ENCODE assay signal across 1 cellular context in genomic region chr19:46748325-46749109, GRCh38.
TF ChIP-seq lines count a peak whose summit lies in the region.

No MANE protein-coding gene starts in this region.

TF ChIP-seq in HepG2, 621 proteins besides CTCF, POLR2A, EP300 and RAD21:
- TF ChIP-seq KDM4B (CRISPR knock-in tag; IDR thresholded peaks at IDR 0.05), result no peak
- no peak for TF ChIP-seq UBTF (CRISPR knock-in tag; IDR thresholded peaks at IDR 0.05)
- TF ChIP-seq CC2D1A (CRISPR knock-in tag; IDR thresholded peaks at IDR 0.05), result no peak
- peak; percentile 60 for TF ChIP-seq XRCC5 (optimal IDR thresholded peaks at IDR 0.05; ENCODE audit: low read length)
- TF ChIP-seq ZNF614 (CRISPR knock-in tag; IDR thresholded peaks at IDR 0.05; ENCODE audit: borderline replicate concordance), result peak; percentile 34; the same call in 1 of the 2 replicates
- no peak for TF ChIP-seq ZMYM4 (CRISPR knock-in tag; IDR thresholded peaks at IDR 0.05)
- TF ChIP-seq ZNF629 (CRISPR knock-in tag; conservative IDR thresholded peaks at IDR 0.05), result peak; percentile 62
- TF ChIP-seq DMTF1 (CRISPR knock-in tag; IDR thresholded peaks at IDR 0.05), result no peak
- TF ChIP-seq ZNF362 (CRISPR knock-in tag; IDR thresholded peaks at IDR 0.05; ENCODE audit: borderline replicate concordance), result peak; percentile 44; the same call in 1 of the 2 replicates
- no peak for TF ChIP-seq FOXP1 (IDR thresholded peaks at IDR 0.05)
- peak; percentile 18; the same call in 1 of the 2 replicates for TF ChIP-seq FOXP1 (CRISPR knock-in tag; IDR thresholded peaks at IDR 0.05)
- TF ChIP-seq ZNF232 (CRISPR knock-in tag; IDR thresholded peaks at IDR 0.05; ENCODE audit: borderline replicate concordance), result no peak
- TF ChIP-seq TRIM22 (IDR thresholded peaks at IDR 0.05), result no peak
- TF ChIP-seq NCOA2 (CRISPR knock-in tag; IDR thresholded peaks at IDR 0.05), result no peak
- 0 out of 2 replicates have a peak, but pooled peaks have one; percentile 40 for TF ChIP-seq ZBTB7B (CRISPR knock-in tag; IDR thresholded peaks at IDR 0.05)
- no peak for TF ChIP-seq MYNN (CRISPR knock-in tag; IDR thresholded peaks at IDR 0.05; ENCODE audit: low read depth)
- peak; percentile 33; the same call in 1 of the 2 replicates for TF ChIP-seq SMC3 (IDR thresholded peaks at IDR 0.05; ENCODE audit: low read length)
- peak; percentile 25; the same call in 1 of the 2 replicates for TF ChIP-seq MIER3 (CRISPR knock-in tag; IDR thresholded peaks at IDR 0.05; ENCODE audit: borderline replicate concordance)
- peak; percentile 11 for TF ChIP-seq TEAD3 (CRISPR knock-in tag; optimal IDR thresholded peaks at IDR 0.05; ENCODE audit: borderline replicate concordance)
- TF ChIP-seq ZNF782 (CRISPR knock-in tag; IDR thresholded peaks at IDR 0.05; ENCODE audit: borderline replicate concordance), result no peak
- TF ChIP-seq AHR (CRISPR knock-in tag; IDR thresholded peaks at IDR 0.05), result no peak
- no peak for TF ChIP-seq ZNF747 (CRISPR knock-in tag; IDR thresholded peaks at IDR 0.05; ENCODE audit: borderline replicate concordance)
- TF ChIP-seq HNF1B (CRISPR knock-in tag; IDR thresholded peaks at IDR 0.05), result no peak
- TF ChIP-seq MED1 (CRISPR knock-in tag; IDR thresholded peaks at IDR 0.05), result no peak
- peak; percentile 13; the same call in 1 of the 2 replicates for TF ChIP-seq STAG1 (CRISPR knock-in tag; IDR thresholded peaks at IDR 0.05)
- 0 out of 4 replicates have a peak, but pooled peaks have one; percentile 23 to 47 for TF ChIP-seq HMGXB4 (CRISPR knock-in tag; IDR thresholded peaks at IDR 0.05; ENCODE audit: borderline replicate concordance in 1 of 2, low read depth in 1 of 2)
